In genomic region chr1:156213644-156213966, GRCh38 we compare ENCODE assay signal across 8 cellular contexts. TPM values are rescaled to one million over a fixed set of nuclear protein-coding genes. Genes with fewer than 3 reads are reported as not detected.
A peak's percentile ranks its signal among the peaks of the same experiment; 100 is the strongest.
DNase-seq lines count a peak whose midpoint lies in the region; ATAC-seq, FAIRE-seq and TF ChIP-seq lines count a peak whose summit lies in the region.

No MANE protein-coding gene starts in this region.

- peak overlapping the region; percentile 91 to 93 for H3K27ac ChIP-seq in right atrium auricular region

- H3K9me3 ChIP-seq in right atrium auricular region (no peaks in the 10 kb centered on the region), mononuclear cell (ENCODE audit: low read depth, low read length) (no peaks in the 10 kb centered on the region)

- intact Hi-C loops in left cardiac atrium (cut with DNase I): loop anchor here in 1 of 2 donors (5.0 kb wide), 1 partner anchor 51 kb away; no protein-coding TSS in a partner anchor

- no peak for TF ChIP-seq CTCF in right atrium auricular region (IDR thresholded peaks at IDR 0.05)
- TF ChIP-seq CTCF in bronchial epithelial cell (IDR thresholded peaks at IDR 0.05; ENCODE audit: insufficient read depth, low read length, severe bottlenecking): no peak

- peaks cover 15% of the 10 kb centered on the region for H3K36me3 ChIP-seq in right atrium auricular region
- H3K36me3 ChIP-seq in bronchial epithelial cell (ENCODE audit: control insufficient read depth, insufficient read depth, low read length): peaks cover 6% of the 10 kb centered on the region

- H3K27me3 ChIP-seq in right atrium auricular region: no peaks in the 10 kb centered on the region
- no peaks in the 10 kb centered on the region for H3K27me3 ChIP-seq in bronchial epithelial cell (ENCODE audit: control insufficient read depth, insufficient read depth, low read length)
- H3K27me3 ChIP-seq in mononuclear cell (ENCODE audit: insufficient read depth, low read length): no peaks in the 10 kb centered on the region

- peaks cover 0 to 34% of the 10 kb centered on the region in 2 donors for H3K4me1 ChIP-seq in right atrium auricular region
- H3K4me1 ChIP-seq in mononuclear cell (ENCODE audit: insufficient read depth, low read length): peaks cover 41% of the 10 kb centered on the region

- FAIRE-seq in bronchial epithelial cell (lab: Jason Lieb, UNC): no peak

- ATAC-seq in left cardiac atrium (no peak), GM21529 (IDR thresholded peaks at IDR 0.05; ENCODE audit: unreplicated experiment) (no peak)

- DNase-seq in right atrium auricular region (ENCODE audit: low spot score): no peak
- no peak for DNase-seq in left cardiac atrium
- DNase-seq in bronchial epithelial cell (ENCODE audit: low read depth): no peak
- no peak for DNase-seq in NCI-H2227 (lab: John Stamatoyannopoulos, UW; ENCODE audit: unreplicated experiment)
- no peak for DNase-seq in NCI-H128 (lab: John Stamatoyannopoulos, UW; ENCODE audit: unreplicated experiment)
- no peak for DNase-seq in NCI-H1417 treated with DMSO at 0.1 percent for 48 hours (lab: John Stamatoyannopoulos, UW)

- H3K4me3 ChIP-seq in right atrium auricular region (peak overlapping the region; percentile 57 to 61), bronchial epithelial cell (ENCODE audit: low read depth, low read length) (peak overlapping the region; percentile 62), mononuclear cell (ENCODE audit: low read length) (peak overlapping the region; percentile 79)

RNA-seq across cellular contexts. Expression of gene PMF1, which starts 0.8 kb away (rescaled TPM):
- total RNA-seq in right atrium auricular region: 10 to 100 TPM; 81.8 to 88.3 TPM
- total RNA-seq in left cardiac atrium: 10 to 100 TPM; 47.4 to 62.8 TPM
- 55.3 and 55.9 TPM in 2 replicates for total RNA-seq in bronchial epithelial cell
- 59.0 TPM for total RNA-seq in mononuclear cell

RNA-seq across cellular contexts. Expression of gene SLC25A44, which starts 19.7 kb away (rescaled TPM):
- total RNA-seq in right atrium auricular region (10 to 100 TPM; 15.5 to 18.5 TPM), left cardiac atrium (10 to 100 TPM; 16.0 to 23.1 TPM), bronchial epithelial cell (5.8 and 7.4 TPM in 2 replicates), mononuclear cell (12.7 TPM)

RNA-seq across cellular contexts. Expression of gene BGLAP, which starts 28.4 kb away (rescaled TPM):
- total RNA-seq in right atrium auricular region (not detected), left cardiac atrium (under 1 TPM in 1 of 2 donors, not detected in 1; 0.47 TPM), bronchial epithelial cell (0.51 TPM in 1 of 2 replicates, not detected in the other), mononuclear cell (0.31 TPM)

RNA-seq across cellular contexts. Expression of gene PAQR6, which starts 34.3 kb away (rescaled TPM):
- total RNA-seq in right atrium auricular region (not detected), left cardiac atrium (1 to 10 TPM in 1 of 2 donors, under 1 TPM in 1; 0.71 to 1.3 TPM), bronchial epithelial cell (0.26 and 1.3 TPM in 2 replicates), mononuclear cell (0.94 TPM)
